ENCODE assay signal across 10 cellular contexts in the genomic region with DNA sequence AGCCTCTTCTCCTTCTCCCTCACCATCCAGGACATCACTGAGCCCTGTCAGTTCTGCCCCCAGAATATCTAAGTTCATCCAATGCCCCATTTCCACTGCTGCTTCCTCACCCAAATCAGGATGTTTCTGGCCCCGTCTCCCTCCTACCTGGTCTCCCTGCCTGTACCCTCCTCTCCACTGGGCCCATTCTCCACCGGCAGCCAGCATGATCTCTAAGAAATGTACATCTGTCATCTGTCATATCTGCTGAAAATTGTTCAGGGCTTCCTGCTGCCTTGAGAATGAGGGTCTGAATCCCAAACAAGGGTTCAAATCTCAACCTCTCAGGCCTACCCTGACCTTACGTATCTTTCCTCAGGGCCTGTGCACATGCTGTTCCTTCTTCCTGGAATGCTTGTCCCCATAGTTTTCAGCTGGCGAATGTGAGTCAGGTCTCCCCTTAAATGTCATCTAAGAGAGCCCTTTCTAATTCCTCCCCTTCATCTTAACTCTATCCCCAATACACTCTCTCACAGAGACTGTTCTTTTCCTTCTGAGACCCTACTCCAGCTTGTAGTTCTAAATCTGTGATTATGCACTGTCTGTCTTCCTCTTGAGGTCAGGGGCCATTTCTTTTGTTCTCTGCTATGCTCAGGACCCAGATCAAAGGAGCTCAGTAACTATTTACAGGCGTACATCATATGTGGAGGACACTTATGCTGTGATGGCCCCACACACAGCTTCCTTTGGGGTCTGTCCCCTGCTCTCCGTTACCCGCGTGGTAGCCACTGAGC. TPM values are rescaled to one million over a fixed set of nuclear protein-coding genes. Genes with fewer than 3 reads are reported as not detected.
DNase-seq lines count a peak whose midpoint lies in the region; ATAC-seq, FAIRE-seq and TF ChIP-seq lines count a peak whose summit lies in the region.
"Had no signal": no experiment of that assay in that cellular context is flagged by ENCODE, and none has a peak within 500 bp of the region (broad histone marks: within the 10 kb centered on the region; RNA-seq: fewer than 3 reads in every experiment).

No MANE protein-coding gene starts in this region.

- H3K27ac Mint-ChIP-seq in activated naive CD4-positive, alpha-beta T cell treated with anti-CD3 and anti-CD28 coated beads, Interleukin-2, amount 50 U/mL, for 24 hours, result peak overlapping the region; percentile 91

- no peak overlapping the region for H3K4me2 ChIP-seq in K562 (ENCODE audit: insufficient read depth, low read length)

- peaks cover 11% of the 10 kb centered on the region for H3K36me3 Mint-ChIP-seq in activated naive CD4-positive, alpha-beta T cell treated with anti-CD3 and anti-CD28 coated beads, Interleukin-2, amount 50 U/mL, for 24 hours

- no peak for ATAC-seq in K562

- no peak for TF ChIP-seq POLR2A in K562 (conservative IDR thresholded peaks at IDR 0.05)
- no peak for TF ChIP-seq POLR2A in transverse colon (IDR thresholded peaks at IDR 0.05)

- no peak for TF ChIP-seq RAD21 in K562 (CRISPR knock-in tag; conservative IDR thresholded peaks at IDR 0.05 in 1 of 2, IDR thresholded peaks at IDR 0.05 in 1 of 2)

- H3K4me3 Mint-ChIP-seq in activated naive CD4-positive, alpha-beta T cell treated with anti-CD3 and anti-CD28 coated beads, Interleukin-2, amount 50 U/mL, for 24 hours, result peak overlapping the region; percentile 48

- H3K27ac ChIP-seq in K562 (ENCODE audit: extremely low read depth, low read depth, low read length) (peak overlapping the region; percentile 28; the same call in 1 of the 3 replicates), transverse colon (peak overlapping the region; percentile 76 to 80 (median 78))

- H3K36me3 ChIP-seq in K562 (ENCODE audit: control insufficient read depth, insufficient read depth, low read length) (peaks cover 13% of the 10 kb centered on the region; the same call in 2 of the 3 replicates), mucosa of stomach (ENCODE audit: control insufficient read depth, insufficient read depth, low read length) (no peaks in the 10 kb centered on the region), transverse colon (no peaks in the 10 kb centered on the region)

- no peaks in the 10 kb centered on the region for H3K27me3 Mint-ChIP-seq in activated naive CD4-positive, alpha-beta T cell treated with anti-CD3 and anti-CD28 coated beads, Interleukin-2, amount 50 U/mL, for 24 hours

- H3K9me3 Mint-ChIP-seq in activated naive CD4-positive, alpha-beta T cell treated with anti-CD3 and anti-CD28 coated beads, Interleukin-2, amount 50 U/mL, for 24 hours, result no peaks in the 10 kb centered on the region

- POLR2A ChIA-PET in K562 (lab: Yijun Ruan, JAX), result interaction anchor here (0.5 to 1.7 kb wide), 7 partner anchors 10 to 148 kb away, joined by 3 to 4 read pairs (median 3); no protein-coding TSS in a partner anchor

- H3K9me3 ChIP-seq in K562 (replicated peaks; ENCODE audit: control insufficient read depth, insufficient read depth, low read depth, low read length), result peaks cover 3% of the 10 kb centered on the region
- H3K9me3 ChIP-seq in mucosa of stomach (ENCODE audit: control insufficient read depth, low read length), result no peaks in the 10 kb centered on the region
- no peaks in the 10 kb centered on the region for H3K9me3 ChIP-seq in transverse colon

- CTCF ChIA-PET in K562 (lab: Yijun Ruan, JAX; ENCODE audit: low intra/inter-chr PET ratio), result no interaction called here

- H4K20me1 ChIP-seq in K562 (replicated peaks; ENCODE audit: control insufficient read depth, insufficient read depth, low read length), result 0 out of 2 replicates have a peak, but pooled peaks cover 7% of the 10 kb centered on the region

- BruUV-seq in K562 (replicated peaks; lab: Mats Ljungman, UMichigan), result no TSS peak

- H3K27me3 ChIP-seq in K562 (ENCODE audit: control insufficient read depth in 2 of 2, insufficient read depth in 2 of 2, low read length in 2 of 2) (no peaks in the 10 kb centered on the region), mucosa of stomach (ENCODE audit: control insufficient read depth, insufficient read depth, low read length) (no peaks in the 10 kb centered on the region), transverse colon (no peaks in the 10 kb centered on the region)

- H3K4me3 ChIP-seq in K562, result no peak overlapping the region
- no peak overlapping the region for H3K4me3 ChIP-seq in mucosa of stomach (ENCODE audit: low read length)
- H3K4me3 ChIP-seq in transverse colon, result no peak overlapping the region

- intact Hi-C loops in K562 (cut with micrococcal nuclease), result no loop called here
- intact Hi-C loops in transverse colon (cut with DNase I; ENCODE audit: low total_unique reads), result loop anchor here (5.0 kb wide), 1 partner anchor 39 kb away; a partner anchor contains a TSS

- in situ Hi-C loops in K562 (cut with MboI), result no loop called here
- in situ Hi-C loops in transverse colon (cut with MboI; ENCODE audit: low pct_ligation_motif_present in 1 of 4, low pct_unique_long_range_greater_than_20kb in 1 of 4, low sequenced_read_pairs in 3 of 4), result no loop called here

- H3K9ac ChIP-seq in K562 (ENCODE audit: insufficient read depth in 1 of 2, low read depth in 2 of 2, low read length in 2 of 2) (no peak overlapping the region; a peak in 1 of 4 replicates), mucosa of stomach (ENCODE audit: low read length) (peak overlapping the region; percentile 26)

- TF ChIP-seq CTCF in K562 (IDR thresholded peaks at IDR 0.05 in 2 of 3, conservative IDR thresholded peaks at IDR 0.05 in 1 of 3; ENCODE audit: insufficient read depth in 2 of 3, low read depth in 1 of 3, low read length in 3 of 3), result no peak
- no peak for TF ChIP-seq CTCF in transverse colon (IDR thresholded peaks at IDR 0.05)

- peaks cover 55% of the 10 kb centered on the region for H3K4me1 Mint-ChIP-seq in activated naive CD4-positive, alpha-beta T cell treated with anti-CD3 and anti-CD28 coated beads, Interleukin-2, amount 50 U/mL, for 24 hours

- H2AFZ ChIP-seq in K562 (ENCODE audit: low read depth, low read length), result no peak overlapping the region

- peaks cover 57% of the 10 kb centered on the region; the same call in 2 of the 3 replicates for H3K79me2 ChIP-seq in K562 (ENCODE audit: control insufficient read depth, insufficient read depth, low read length)

- FAIRE-seq in K562 (lab: Jason Lieb, UNC), result no peak

- H3K9me1 ChIP-seq in K562 (ENCODE audit: control insufficient read depth, insufficient read depth, low read length), result no peaks in the 10 kb centered on the region

- DNase-seq in activated naive CD4-positive, alpha-beta T cell treated with anti-CD3 and anti-CD28 coated beads, Interleukin-2, amount 50 U/mL, for 16 hours, result no peak
- no peak for DNase-seq in K562 (ENCODE audit: extremely low read depth in 1 of 4, low spot score in 3 of 4)
- DNase-seq in transverse colon, result no peak
- no peak for DNase-seq in NCI-H1092 treated with DMSO at 0.1 percent for 48 hours (lab: John Stamatoyannopoulos, UW)
- DNase-seq in NOMO-1 (lab: John Stamatoyannopoulos, UW; ENCODE audit: unreplicated experiment in 2 of 2), result no peak
- no peak for DNase-seq in A172 (ENCODE audit: low spot score)
- DNase-seq: MM.1S, occipital lobe had no signal

- WGBS in K562 (ENCODE audit: insufficient coverage, low coverage, missing lambda C conversion rate), result 80% methylated on average over 8 of the region's 8 CpGs
- 88 to 94% methylated on average over 4 to 8 of the region's 8 CpGs for WGBS in transverse colon (ENCODE audit: low coverage in 1 of 2), 2 donors

- TF ChIP-seq EP300 in K562 (IDR thresholded peaks at IDR 0.05; ENCODE audit: low read length) (no peak), transverse colon (IDR thresholded peaks at IDR 0.05; ENCODE audit: low read depth) (no peak)

- H3K4me1 ChIP-seq in K562 (replicated peaks in 1 of 2; ENCODE audit: control insufficient read depth in 2 of 2, insufficient read depth in 2 of 2, low read length in 2 of 2) (peaks cover 13 to 49% of the 10 kb centered on the region in 2 experiments), mucosa of stomach (ENCODE audit: control insufficient read depth, insufficient read depth, low read length) (peaks cover 71% of the 10 kb centered on the region), transverse colon (peaks cover 40 to 83% (median 59%) of the 10 kb centered on the region in 4 donors)

TF ChIP-seq in K562, 482 proteins besides CTCF, POLR2A, EP300 and RAD21:
- TF ChIP-seq ZNF764 (CRISPR knock-in tag; IDR thresholded peaks at IDR 0.05; ENCODE audit: low read depth) (no peak), ZNF24 (IDR thresholded peaks at IDR 0.05) (0 out of 2 replicates have a peak, but pooled peaks have one; percentile 14)

RNA-seq across cellular contexts. Expression of a gene that starts 40.8 kb away (rescaled TPM):
- 61.6 and 88.8 TPM in 2 replicates for total RNA-seq in K562 (2011; cell fraction: chromatin; rRNA removed; ENCODE audit: low replicate concordance)
- total RNA-seq in K562 (2011; cell fraction: nucleolus; rRNA removed), result 33.5 and 35.9 TPM in 2 replicates
- 44.2 and 72.8 TPM in 2 replicates for total RNA-seq in K562 (2011; cell fraction: nucleoplasm; rRNA removed)
- 11.1 and 11.9 TPM in 2 replicates for total RNA-seq in K562 (2014; rRNA removed)
- 9.2 and 11.0 TPM in 2 replicates for total RNA-seq in K562 (2014; rRNA removed; fragmentation: Illumina TruSeq; extraction: Trizol)
- total RNA-seq in K562 (2015; rRNA removed; fragmentation: Illumina TruSeq; extraction: Trizol), result 9.1 and 9.6 TPM in 2 replicates
- 24.3 and 30.1 TPM in 2 replicates for total RNA-seq in K562 (2021)
- polyA plus RNA-seq in K562 (2011; rRNA removed), result 14.6 and 22.6 TPM in 2 replicates
- 11.5 and 14.8 TPM in 2 replicates for polyA plus RNA-seq in K562 (2011; cell fraction: cytosol; rRNA removed)
- polyA plus RNA-seq in K562 (2011; cell fraction: nucleus; rRNA removed), result 52.1 and 90.9 TPM in 2 replicates
- 17.9 and 20.7 TPM in 2 replicates for polyA plus RNA-seq in K562 (2012)
- 34.7 and 39.2 TPM in 2 replicates for polyA plus RNA-seq in K562 (2014; fragmentation: Illumina TruSeq; extraction: Trizol)
- polyA plus RNA-seq in K562 (2014; fragmentation: Nextera tagmentation; extraction: Ambion mirVana), result 1 to 10 TPM; 4.3 to 5.0 TPM
- 13.3 and 14.3 TPM in 2 replicates for polyA plus RNA-seq in K562 (2014; rRNA removed)
- 14.9 and 15.1 TPM in 2 replicates for polyA minus RNA-seq in K562 (2011; rRNA and poly(A)+ RNA removed)
- polyA minus RNA-seq in K562 (2011; cell fraction: cytosol; rRNA and poly(A)+ RNA removed), result 15.1 and 16.3 TPM in 2 replicates
- polyA minus RNA-seq in K562 (2011; cell fraction: nucleus; rRNA and poly(A)+ RNA removed), result 12.7 and 18.8 TPM in 2 replicates
- total RNA-seq in transverse colon, result 10 to 100 TPM; 30.9 to 65.1 (median 57.0) TPM
- total RNA-seq in A172 (2014; rRNA removed; shearing (Covaris generic)), result 5.2 and 7.2 TPM in 2 replicates
